In genomic region chr12:108106599-108106998, GRCh38 we compare ENCODE assay signal across 36 cellular contexts. TPM values are rescaled to one million over a fixed set of nuclear protein-coding genes. Genes with fewer than 3 reads are reported as not detected.
"Had no signal": no experiment of that assay in that cellular context is flagged by ENCODE, and none has a peak within 500 bp of the region (broad histone marks: within the 10 kb centered on the region; RNA-seq: fewer than 3 reads in every experiment).

No MANE protein-coding gene starts in this region.

- H3K4me3 ChIP-seq: ascending aorta, breast epithelium, cardiac muscle cell, colonic mucosa, dorsolateral prefrontal cortex, esophagus squamous epithelium had no signal

- H3K27ac ChIP-seq: ascending aorta, breast epithelium, colonic mucosa, dorsolateral prefrontal cortex, esophagus squamous epithelium had no signal

- H3K9me3 Mint-ChIP-seq: activated CD4-positive, alpha-beta memory T cell treated with anti-CD3 and anti-CD28 coated beads for 36 hours; activated CD4-positive, alpha-beta T cell treated with anti-CD3 and anti-CD28 coated beads, Interleukin-2, amount 10 ng/mL, durations not matched to agents 24 days and 14 days; activated naive CD4-positive, alpha-beta T cell treated with anti-CD3 and anti-CD28 coated beads, Interleukin-2, amount 10 ng/mL, durations not matched to agents 7 days and 5 days; activated naive CD4-positive, alpha-beta T cell treated with anti-CD3 and anti-CD28 coated beads, Interleukin-2, amount 50 U/mL, for 72 hours; activated naive CD8-positive, alpha-beta T cell treated with anti-CD3 and anti-CD28 coated beads, Interleukin-2, amount 10 ng/mL, durations not matched to agents 7 days and 5 days; activated T-helper 1 cell treated with anti-CD3 and anti-CD28 coated beads, Interleukin-12 subunit alpha, Interleukin-12 subunit beta, Interleukin-2, Interleukin-4 antibody, amounts not matched to agents 30 ng/mL and 10 ng/mL and 1 ng/mL, durations not matched to agents 14 hours and 24 hours and 36 hours; activated T-helper 2 cell treated with anti-CD3 and anti-CD28 coated beads, Interferon-gamma antibody, Interleukin-2, Interleukin-4, amounts not matched to agents 10 μg/mL and 5 μg/mL and 100 μg/mL, durations not matched to agents 14 hours and 24 hours and 36 hours; brain; dendritic cell treated with granulocyte-macrophage colony-stimulating factor and Interleukin-4, amounts not matched to agents 40 ng/mL and 50 ng/mL, for 4 days; endodermal cell had no signal

- H3K27ac Mint-ChIP-seq: activated CD4-positive, alpha-beta memory T cell treated with anti-CD3 and anti-CD28 coated beads for 36 hours; activated CD4-positive, alpha-beta T cell treated with anti-CD3 and anti-CD28 coated beads for 36 hours; activated CD4-positive, alpha-beta T cell treated with anti-CD3 and anti-CD28 coated beads, Interleukin-2, amount 10 ng/mL, durations not matched to agents 24 days and 14 days; activated CD8-positive, alpha-beta memory T cell treated with anti-CD3 and anti-CD28 coated beads, Interleukin-2, amount 10 ng/mL, durations not matched to agents 7 days and 5 days; activated CD8-positive, alpha-beta T cell treated with anti-CD3 and anti-CD28 coated beads, Interleukin-2, amount 10 ng/mL, durations not matched to agents 7 days and 5 days; activated naive CD4-positive, alpha-beta T cell treated with anti-CD3 and anti-CD28 coated beads, Interleukin-2, amount 10 ng/mL, durations not matched to agents 7 days and 5 days; activated naive CD4-positive, alpha-beta T cell treated with anti-CD3 and anti-CD28 coated beads, Interleukin-2, amount 50 U/mL, for 72 hours; activated naive CD8-positive, alpha-beta T cell treated with anti-CD3 and anti-CD28 coated beads, Interleukin-2, amount 10 ng/mL, durations not matched to agents 7 days and 5 days; activated T-helper 1 cell treated with anti-CD3 and anti-CD28 coated beads, Interleukin-12 subunit alpha, Interleukin-12 subunit beta, Interleukin-2, Interleukin-4 antibody, amounts not matched to agents 30 ng/mL and 10 ng/mL and 1 ng/mL, durations not matched to agents 14 hours and 24 hours and 36 hours; activated T-helper 2 cell treated with anti-CD3 and anti-CD28 coated beads, Interferon-gamma antibody, Interleukin-2, Interleukin-4, amounts not matched to agents 10 μg/mL and 5 μg/mL and 100 μg/mL, durations not matched to agents 14 hours and 24 hours and 36 hours; brain; dendritic cell treated with granulocyte-macrophage colony-stimulating factor and Interleukin-4, amounts not matched to agents 40 ng/mL and 50 ng/mL, for 4 days; endodermal cell had no signal

- H3K4me1 ChIP-seq: ascending aorta, breast epithelium, colonic mucosa, esophagus squamous epithelium had no signal

- H3K36me3 Mint-ChIP-seq: activated CD4-positive, alpha-beta memory T cell treated with anti-CD3 and anti-CD28 coated beads for 36 hours; activated CD8-positive, alpha-beta memory T cell treated with anti-CD3 and anti-CD28 coated beads, Interleukin-2, amount 10 ng/mL, durations not matched to agents 7 days and 5 days; activated naive CD4-positive, alpha-beta T cell treated with anti-CD3 and anti-CD28 coated beads, Interleukin-2, amount 10 ng/mL, durations not matched to agents 7 days and 5 days; activated naive CD4-positive, alpha-beta T cell treated with anti-CD3 and anti-CD28 coated beads, Interleukin-2, amount 50 U/mL, for 72 hours; activated naive CD8-positive, alpha-beta T cell treated with anti-CD3 and anti-CD28 coated beads, Interleukin-2, amount 10 ng/mL, durations not matched to agents 7 days and 5 days; brain had no signal

- H3K4me1 Mint-ChIP-seq: activated CD4-positive, alpha-beta T cell treated with anti-CD3 and anti-CD28 coated beads for 36 hours; activated CD4-positive, alpha-beta T cell treated with anti-CD3 and anti-CD28 coated beads, Interleukin-2, amount 10 ng/mL, durations not matched to agents 24 days and 14 days; activated CD8-positive, alpha-beta memory T cell treated with anti-CD3 and anti-CD28 coated beads, Interleukin-2, amount 10 ng/mL, durations not matched to agents 7 days and 5 days; activated naive CD4-positive, alpha-beta T cell treated with anti-CD3 and anti-CD28 coated beads, Interleukin-2, amount 10 ng/mL, durations not matched to agents 7 days and 5 days; activated naive CD8-positive, alpha-beta T cell treated with anti-CD3 and anti-CD28 coated beads, Interleukin-2, amount 10 ng/mL, durations not matched to agents 7 days and 5 days had no signal

- DNase-seq: activated CD4-positive, alpha-beta memory T cell treated with anti-CD3 and anti-CD28 coated beads for 36 hours; activated CD4-positive, alpha-beta T cell treated with anti-CD3 and anti-CD28 coated beads for 36 hours; activated CD4-positive, alpha-beta T cell treated with anti-CD3 and anti-CD28 coated beads, Interleukin-2, amount 10 ng/mL, durations not matched to agents 24 days and 14 days; activated CD4-positive, CD25-positive, alpha-beta regulatory T cell; activated CD4-positive, CD25-positive, alpha-beta regulatory T cell treated with anti-CD3 and anti-CD28 coated beads, Interleukin-2, amount 50 U/mL, for 72 hours; activated CD8-positive, alpha-beta memory T cell treated with anti-CD3 and anti-CD28 coated beads, Interleukin-2, amount 10 ng/mL, durations not matched to agents 7 days and 5 days; activated CD8-positive, alpha-beta memory T cell treated with anti-CD3 and anti-CD28 coated beads, Interleukin-2, amount 50 U/mL, for 4 hours; activated CD8-positive, alpha-beta T cell treated with anti-CD3 and anti-CD28 coated beads, Interleukin-2, amount 10 ng/mL, durations not matched to agents 7 days and 5 days; activated effector memory CD4-positive, alpha-beta T cell treated with anti-CD3 and anti-CD28 coated beads, Interleukin-2, amount 50 U/mL, for 16 hours; activated naive CD4-positive, alpha-beta T cell treated with anti-CD3 and anti-CD28 coated beads, Interleukin-2, amount 10 ng/mL, durations not matched to agents 7 days and 5 days; activated naive CD8-positive, alpha-beta T cell treated with anti-CD3 and anti-CD28 coated beads, Interleukin-2, amount 10 ng/mL, durations not matched to agents 7 days and 5 days; activated T-cell treated with anti-CD3 and anti-CD28 coated beads, Interleukin-2, amount 50 U/mL, for 1 hour; activated T-cell treated with anti-CD3 and anti-CD28 coated beads, Interleukin-2, amount 50 U/mL, for 48 hours; central memory CD4-positive, alpha-beta T cell; cerebellar nuclear complex; colonic mucosa; dorsolateral prefrontal cortex; effector memory CD4-positive, alpha-beta T cell; esophagus squamous epithelium; foreskin melanocyte; head of caudate nucleus; T-helper 2 cell had no signal

- H3K27me3 Mint-ChIP-seq: activated CD4-positive, alpha-beta T cell treated with anti-CD3 and anti-CD28 coated beads, Interleukin-2, amount 10 ng/mL, durations not matched to agents 24 days and 14 days; activated CD8-positive, alpha-beta memory T cell treated with anti-CD3 and anti-CD28 coated beads, Interleukin-2, amount 10 ng/mL, durations not matched to agents 7 days and 5 days; activated naive CD8-positive, alpha-beta T cell treated with anti-CD3 and anti-CD28 coated beads, Interleukin-2, amount 10 ng/mL, durations not matched to agents 7 days and 5 days had no signal

- H3K4me3 Mint-ChIP-seq: activated CD4-positive, alpha-beta memory T cell treated with anti-CD3 and anti-CD28 coated beads for 36 hours; activated CD4-positive, alpha-beta T cell treated with anti-CD3 and anti-CD28 coated beads for 36 hours; activated CD4-positive, alpha-beta T cell treated with anti-CD3 and anti-CD28 coated beads, Interleukin-2, amount 10 ng/mL, durations not matched to agents 24 days and 14 days; activated CD8-positive, alpha-beta memory T cell treated with anti-CD3 and anti-CD28 coated beads, Interleukin-2, amount 10 ng/mL, durations not matched to agents 7 days and 5 days; activated CD8-positive, alpha-beta T cell treated with anti-CD3 and anti-CD28 coated beads, Interleukin-2, amount 10 ng/mL, durations not matched to agents 7 days and 5 days; activated naive CD4-positive, alpha-beta T cell treated with anti-CD3 and anti-CD28 coated beads, Interleukin-2, amount 10 ng/mL, durations not matched to agents 7 days and 5 days; activated naive CD8-positive, alpha-beta T cell treated with anti-CD3 and anti-CD28 coated beads, Interleukin-2, amount 10 ng/mL, durations not matched to agents 7 days and 5 days; activated T-helper 1 cell treated with anti-CD3 and anti-CD28 coated beads, Interleukin-12 subunit alpha, Interleukin-12 subunit beta, Interleukin-2, Interleukin-4 antibody, amounts not matched to agents 30 ng/mL and 10 ng/mL and 1 ng/mL, durations not matched to agents 14 hours and 24 hours and 36 hours; brain; dendritic cell treated with granulocyte-macrophage colony-stimulating factor and Interleukin-4, amounts not matched to agents 40 ng/mL and 50 ng/mL, for 4 days; endodermal cell had no signal

- H3K36me3 ChIP-seq: ascending aorta, breast epithelium, cardiac muscle cell, colonic mucosa, esophagus squamous epithelium had no signal

- H3K27me3 ChIP-seq: ascending aorta, breast epithelium, cardiac muscle cell, colonic mucosa, esophagus squamous epithelium had no signal

- H3K9me3 ChIP-seq: ascending aorta, breast epithelium, colonic mucosa, esophagus squamous epithelium had no signal

- ATAC-seq: activated CD4-positive, alpha-beta T cell treated with anti-CD3 and anti-CD28 coated beads for 36 hours; activated CD8-positive, alpha-beta memory T cell treated with anti-CD3 and anti-CD28 coated beads, Interleukin-2, amount 10 ng/mL, durations not matched to agents 7 days and 5 days; activated CD8-positive, alpha-beta T cell treated with anti-CD3 and anti-CD28 coated beads, Interleukin-2, amount 10 ng/mL, durations not matched to agents 7 days and 5 days; activated naive CD4-positive, alpha-beta T cell treated with anti-CD3 and anti-CD28 coated beads, Interleukin-2, amount 50 U/mL, for 72 hours had no signal

RNA-seq across cellular contexts. Expression of gene WSCD2, which starts 22.5 kb away (rescaled TPM):
- total RNA-seq: activated CD4-positive, alpha-beta memory T cell treated with anti-CD3 and anti-CD28 coated beads for 36 hours; activated CD4-positive, alpha-beta T cell treated with anti-CD3 and anti-CD28 coated beads for 36 hours; activated CD4-positive, alpha-beta T cell treated with anti-CD3 and anti-CD28 coated beads, Interleukin-2, amount 10 ng/mL, durations not matched to agents 24 days and 14 days; activated CD8-positive, alpha-beta memory T cell treated with anti-CD3 and anti-CD28 coated beads for 36 hours; activated CD8-positive, alpha-beta memory T cell treated with anti-CD3 and anti-CD28 coated beads, Interleukin-2, amount 10 ng/mL, durations not matched to agents 7 days and 5 days; activated CD8-positive, alpha-beta T cell treated with anti-CD3 and anti-CD28 coated beads, Interleukin-2, amount 10 ng/mL, durations not matched to agents 7 days and 5 days; activated naive CD4-positive, alpha-beta T cell treated with anti-CD3 and anti-CD28 coated beads, Interleukin-2, amount 50 U/mL, for 72 hours; activated naive CD8-positive, alpha-beta T cell treated with anti-CD3 and anti-CD28 coated beads, Interleukin-2, amount 10 ng/mL, durations not matched to agents 7 days and 5 days; activated T-helper 1 cell treated with anti-CD3 and anti-CD28 coated beads, Interleukin-12 subunit alpha, Interleukin-12 subunit beta, Interleukin-2, Interleukin-4 antibody, amounts not matched to agents 30 ng/mL and 10 ng/mL and 1 ng/mL, durations not matched to agents 14 hours and 24 hours and 36 hours; activated T-helper 2 cell treated with anti-CD3 and anti-CD28 coated beads, Interferon-gamma antibody, Interleukin-2, Interleukin-4, amounts not matched to agents 10 μg/mL and 5 μg/mL and 100 μg/mL, durations not matched to agents 14 hours and 24 hours and 36 hours; epithelial cell of proximal tubule; fibroblast of lung; fibroblast of villous mesenchyme; T-helper 1 cell treated with Interleukin-12 subunit alpha and Interleukin-12 subunit beta and Interleukin-4 antibody, amounts not matched to agents 30 ng/mL and 1 ng/mL, for 36 hours had no signal
- polyA plus RNA-seq: fibroblast of lung had no signal
